ENCODE assay signal across 1 cellular context in genomic region chr5:173691931-173692330, GRCh38.
TF ChIP-seq lines count a peak whose summit lies in the region.

No MANE protein-coding gene starts in this region.

TF ChIP-seq in K562, 482 proteins besides CTCF, POLR2A, EP300 and RAD21 (continued from another document):
- TF ChIP-seq AFF1 (IDR thresholded peaks at IDR 0.05; ENCODE audit: low read depth in 1 of 2, partially characterized antibody in 2 of 2): peak in 1 of 2 experiments; percentile 71
- peak; percentile 48 for TF ChIP-seq NCOR1 (IDR thresholded peaks at IDR 0.05)
- TF ChIP-seq HDAC1 (IDR thresholded peaks at IDR 0.05): peak; percentile 72 to 87; a peak in 3 of 4 replicates
- no peak for TF ChIP-seq CSDE1 (IDR thresholded peaks at IDR 0.05)
- peak; percentile 81 for TF ChIP-seq MAFF (IDR thresholded peaks at IDR 0.05; ENCODE audit: low read length)
- no peak for TF ChIP-seq FOXP1 (CRISPR knock-in tag; IDR thresholded peaks at IDR 0.05)
- TF ChIP-seq SRSF1 (IDR thresholded peaks at IDR 0.05; ENCODE audit: low read depth, low read length): no peak
- TF ChIP-seq TEAD4 (IDR thresholded peaks at IDR 0.05; ENCODE audit: low read length): peak; percentile 46; the same call in 1 of the 2 replicates
- no peak for TF ChIP-seq TEAD4 (CRISPR knock-in tag; IDR thresholded peaks at IDR 0.05; ENCODE audit: borderline replicate concordance)
- TF ChIP-seq CBX3 (IDR thresholded peaks at IDR 0.05; ENCODE audit: borderline replicate concordance in 1 of 2, low read length in 2 of 2): peak in 1 of 2 experiments; percentile 67; a peak in 1 of 3 replicates
- TF ChIP-seq SMARCE1 (IDR thresholded peaks at IDR 0.05): peak; percentile 82
- TF ChIP-seq CBFA2T2 (conservative IDR thresholded peaks at IDR 0.05): peak; percentile 69
- TF ChIP-seq CTBP1 (IDR thresholded peaks at IDR 0.05; ENCODE audit: borderline replicate concordance): peak; percentile 70; the same call in 1 of the 2 replicates
- TF ChIP-seq FIP1L1 (IDR thresholded peaks at IDR 0.05; ENCODE audit: low read depth, low read length, poor library complexity, severe bottlenecking): no peak
- peak; percentile 70 for TF ChIP-seq ETV1 (tag; conservative IDR thresholded peaks at IDR 0.05; ENCODE audit: low read depth)
- no peak for TF ChIP-seq MYBL2 (IDR thresholded peaks at IDR 0.05; ENCODE audit: low read depth)
- TF ChIP-seq MYBL2 (CRISPR knock-in tag; IDR thresholded peaks at IDR 0.05; ENCODE audit: borderline replicate concordance): no peak
- TF ChIP-seq, protein P1, sequence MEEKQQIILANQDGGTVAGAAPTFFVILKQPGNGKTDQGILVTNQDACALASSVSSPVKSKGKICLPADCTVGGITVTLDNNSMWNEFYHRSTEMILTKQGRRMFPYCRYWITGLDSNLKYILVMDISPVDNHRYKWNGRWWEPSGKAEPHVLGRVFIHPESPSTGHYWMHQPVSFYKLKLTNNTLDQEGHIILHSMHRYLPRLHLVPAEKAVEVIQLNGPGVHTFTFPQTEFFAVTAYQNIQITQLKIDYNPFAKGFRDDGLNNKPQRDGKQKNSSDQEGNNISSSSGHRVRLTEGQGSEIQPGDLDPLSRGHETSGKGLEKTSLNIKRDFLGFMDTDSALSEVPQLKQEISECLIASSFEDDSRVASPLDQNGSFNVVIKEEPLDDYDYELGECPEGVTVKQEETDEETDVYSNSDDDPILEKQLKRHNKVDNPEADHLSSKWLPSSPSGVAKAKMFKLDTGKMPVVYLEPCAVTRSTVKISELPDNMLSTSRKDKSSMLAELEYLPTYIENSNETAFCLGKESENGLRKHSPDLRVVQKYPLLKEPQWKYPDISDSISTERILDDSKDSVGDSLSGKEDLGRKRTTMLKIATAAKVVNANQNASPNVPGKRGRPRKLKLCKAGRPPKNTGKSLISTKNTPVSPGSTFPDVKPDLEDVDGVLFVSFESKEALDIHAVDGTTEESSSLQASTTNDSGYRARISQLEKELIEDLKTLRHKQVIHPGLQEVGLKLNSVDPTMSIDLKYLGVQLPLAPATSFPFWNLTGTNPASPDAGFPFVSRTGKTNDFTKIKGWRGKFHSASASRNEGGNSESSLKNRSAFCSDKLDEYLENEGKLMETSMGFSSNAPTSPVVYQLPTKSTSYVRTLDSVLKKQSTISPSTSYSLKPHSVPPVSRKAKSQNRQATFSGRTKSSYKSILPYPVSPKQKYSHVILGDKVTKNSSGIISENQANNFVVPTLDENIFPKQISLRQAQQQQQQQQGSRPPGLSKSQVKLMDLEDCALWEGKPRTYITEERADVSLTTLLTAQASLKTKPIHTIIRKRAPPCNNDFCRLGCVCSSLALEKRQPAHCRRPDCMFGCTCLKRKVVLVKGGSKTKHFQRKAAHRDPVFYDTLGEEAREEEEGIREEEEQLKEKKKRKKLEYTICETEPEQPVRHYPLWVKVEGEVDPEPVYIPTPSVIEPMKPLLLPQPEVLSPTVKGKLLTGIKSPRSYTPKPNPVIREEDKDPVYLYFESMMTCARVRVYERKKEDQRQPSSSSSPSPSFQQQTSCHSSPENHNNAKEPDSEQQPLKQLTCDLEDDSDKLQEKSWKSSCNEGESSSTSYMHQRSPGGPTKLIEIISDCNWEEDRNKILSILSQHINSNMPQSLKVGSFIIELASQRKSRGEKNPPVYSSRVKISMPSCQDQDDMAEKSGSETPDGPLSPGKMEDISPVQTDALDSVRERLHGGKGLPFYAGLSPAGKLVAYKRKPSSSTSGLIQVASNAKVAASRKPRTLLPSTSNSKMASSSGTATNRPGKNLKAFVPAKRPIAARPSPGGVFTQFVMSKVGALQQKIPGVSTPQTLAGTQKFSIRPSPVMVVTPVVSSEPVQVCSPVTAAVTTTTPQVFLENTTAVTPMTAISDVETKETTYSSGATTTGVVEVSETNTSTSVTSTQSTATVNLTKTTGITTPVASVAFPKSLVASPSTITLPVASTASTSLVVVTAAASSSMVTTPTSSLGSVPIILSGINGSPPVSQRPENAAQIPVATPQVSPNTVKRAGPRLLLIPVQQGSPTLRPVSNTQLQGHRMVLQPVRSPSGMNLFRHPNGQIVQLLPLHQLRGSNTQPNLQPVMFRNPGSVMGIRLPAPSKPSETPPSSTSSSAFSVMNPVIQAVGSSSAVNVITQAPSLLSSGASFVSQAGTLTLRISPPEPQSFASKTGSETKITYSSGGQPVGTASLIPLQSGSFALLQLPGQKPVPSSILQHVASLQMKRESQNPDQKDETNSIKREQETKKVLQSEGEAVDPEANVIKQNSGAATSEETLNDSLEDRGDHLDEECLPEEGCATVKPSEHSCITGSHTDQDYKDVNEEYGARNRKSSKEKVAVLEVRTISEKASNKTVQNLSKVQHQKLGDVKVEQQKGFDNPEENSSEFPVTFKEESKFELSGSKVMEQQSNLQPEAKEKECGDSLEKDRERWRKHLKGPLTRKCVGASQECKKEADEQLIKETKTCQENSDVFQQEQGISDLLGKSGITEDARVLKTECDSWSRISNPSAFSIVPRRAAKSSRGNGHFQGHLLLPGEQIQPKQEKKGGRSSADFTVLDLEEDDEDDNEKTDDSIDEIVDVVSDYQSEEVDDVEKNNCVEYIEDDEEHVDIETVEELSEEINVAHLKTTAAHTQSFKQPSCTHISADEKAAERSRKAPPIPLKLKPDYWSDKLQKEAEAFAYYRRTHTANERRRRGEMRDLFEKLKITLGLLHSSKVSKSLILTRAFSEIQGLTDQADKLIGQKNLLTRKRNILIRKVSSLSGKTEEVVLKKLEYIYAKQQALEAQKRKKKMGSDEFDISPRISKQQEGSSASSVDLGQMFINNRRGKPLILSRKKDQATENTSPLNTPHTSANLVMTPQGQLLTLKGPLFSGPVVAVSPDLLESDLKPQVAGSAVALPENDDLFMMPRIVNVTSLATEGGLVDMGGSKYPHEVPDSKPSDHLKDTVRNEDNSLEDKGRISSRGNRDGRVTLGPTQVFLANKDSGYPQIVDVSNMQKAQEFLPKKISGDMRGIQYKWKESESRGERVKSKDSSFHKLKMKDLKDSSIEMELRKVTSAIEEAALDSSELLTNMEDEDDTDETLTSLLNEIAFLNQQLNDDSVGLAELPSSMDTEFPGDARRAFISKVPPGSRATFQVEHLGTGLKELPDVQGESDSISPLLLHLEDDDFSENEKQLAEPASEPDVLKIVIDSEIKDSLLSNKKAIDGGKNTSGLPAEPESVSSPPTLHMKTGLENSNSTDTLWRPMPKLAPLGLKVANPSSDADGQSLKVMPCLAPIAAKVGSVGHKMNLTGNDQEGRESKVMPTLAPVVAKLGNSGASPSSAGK (IDR thresholded peaks at IDR 0.05): no peak
- peak; percentile 95 for TF ChIP-seq RBM25 (IDR thresholded peaks at IDR 0.05; ENCODE audit: low read depth, low read length, severe bottlenecking)
- TF ChIP-seq, protein P2, sequence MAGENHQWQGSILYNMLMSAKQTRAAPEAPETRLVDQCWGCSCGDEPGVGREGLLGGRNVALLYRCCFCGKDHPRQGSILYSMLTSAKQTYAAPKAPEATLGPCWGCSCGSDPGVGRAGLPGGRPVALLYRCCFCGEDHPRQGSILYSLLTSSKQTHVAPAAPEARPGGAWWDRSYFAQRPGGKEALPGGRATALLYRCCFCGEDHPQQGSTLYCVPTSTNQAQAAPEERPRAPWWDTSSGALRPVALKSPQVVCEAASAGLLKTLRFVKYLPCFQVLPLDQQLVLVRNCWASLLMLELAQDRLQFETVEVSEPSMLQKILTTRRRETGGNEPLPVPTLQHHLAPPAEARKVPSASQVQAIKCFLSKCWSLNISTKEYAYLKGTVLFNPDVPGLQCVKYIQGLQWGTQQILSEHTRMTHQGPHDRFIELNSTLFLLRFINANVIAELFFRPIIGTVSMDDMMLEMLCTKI (IDR thresholded peaks at IDR 0.05; ENCODE audit: partially characterized antibody): no peak
- TF ChIP-seq EHMT2 (IDR thresholded peaks at IDR 0.05): peak; percentile 25; the same call in 1 of the 2 replicates
- TF ChIP-seq TAL1 (IDR thresholded peaks at IDR 0.05): peak; percentile 52; the same call in 1 of the 2 replicates
TF ChIP-seq in K562: peak in this region for 71.
